In genomic region chr4:16785800-16786527, GRCh38 we compare ENCODE assay signal across 1 cellular context.
TF ChIP-seq lines count a peak whose summit lies in the region.

No MANE protein-coding gene starts in this region.

TF ChIP-seq in H1, 55 proteins besides CTCF, POLR2A, EP300 and RAD21 (continued from another document):
- TF ChIP-seq BCL11A (IDR thresholded peaks at IDR 0.05; ENCODE audit: low read depth in 2 of 2, low read length in 2 of 2) (no peak), SRF (IDR thresholded peaks at IDR 0.05; ENCODE audit: low read depth, low read length) (no peak), E2F6 (IDR thresholded peaks at IDR 0.05) (no peak), BACH1 (IDR thresholded peaks at IDR 0.05; ENCODE audit: low read length) (no peak)
